In genomic region chr16:73976661-73977060, GRCh38 we compare ENCODE assay signal across 8 cellular contexts.
"Had no signal": no experiment of that assay in that cellular context is flagged by ENCODE, and none has a peak within 500 bp of the region (broad histone marks: within the 10 kb centered on the region; RNA-seq: fewer than 3 reads in every experiment).

No MANE protein-coding gene starts in this region.

- H3K4me3 ChIP-seq: K562 had no signal

- DNase-seq: GOT3, H7, HCEC 1CT, IMR-90, KG1 had no signal

- H3K27ac ChIP-seq: HL-60 had no signal

- ATAC-seq: HepG2, K562 had no signal
